ENCODE assay signal across 23 cellular contexts in the genomic region with DNA sequence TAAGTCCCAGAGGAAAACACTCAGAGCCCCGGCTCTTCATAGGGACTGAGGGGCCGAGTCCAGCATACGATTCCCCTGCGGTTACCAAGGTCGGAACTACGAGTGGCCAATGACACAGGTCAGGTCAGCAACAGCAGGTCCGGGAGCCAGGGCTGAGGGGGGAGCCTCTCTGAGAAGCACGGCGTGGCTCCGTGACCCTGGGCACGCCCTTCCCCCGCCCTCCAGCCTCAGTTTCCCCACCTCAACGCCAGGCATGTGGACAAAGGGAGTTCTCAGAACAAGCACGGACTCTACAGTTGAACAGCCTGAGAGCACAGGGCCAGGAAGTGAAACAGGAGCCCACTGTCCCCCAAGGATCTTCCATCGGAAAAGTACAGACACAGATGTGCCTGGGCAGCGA. TPM values are rescaled to one million over a fixed set of nuclear protein-coding genes. Genes with fewer than 3 reads are reported as not detected.
"Had no signal": no experiment of that assay in that cellular context is flagged by ENCODE, and none has a peak within 500 bp of the region (broad histone marks: within the 10 kb centered on the region; RNA-seq: fewer than 3 reads in every experiment).

No MANE protein-coding gene starts in this region.

- H3K27ac ChIP-seq: RWPE1, SJCRH30 had no signal

- DNase-seq: Karpas-422, KG1, MG63, NCI-H1092 treated with DMSO at 0.1 percent for 48 hours, NCI-H1436, NCI-H187, NCI-H2029, NCI-H2081 treated with DMSO at 0.1 percent for 48 hours, NCI-H226, NCI-H446, NCI-H510A, NCI-H524 treated with DMSO at 0.1 percent for 48 hours, NCI-H69, NCI-H774, PC-3, SHP77 treated with DMSO at 0.1 percent for 48 hours, SJCRH30 had no signal

- H3K4me3 ChIP-seq: MG63, SJCRH30 had no signal

- ATAC-seq: Panc1, PC-3, Right ventricle myocardium inferior, SK-N-SH treated with all-trans-retinoic acid at 6 μM for 48 hours had no signal

- H3K36me3 ChIP-seq: MG63, SJCRH30 had no signal

- H3K9me3 ChIP-seq: MG63, SJCRH30 had no signal

RNA-seq across cellular contexts. Expression of gene TPSD1, which starts 25.6 kb away (rescaled TPM):
- total RNA-seq: HT-29, OCI-LY7, PC-3, SJCRH30 had no signal

RNA-seq across cellular contexts. Expression of gene TPSAB1, which starts 41.0 kb away (rescaled TPM):
- total RNA-seq: HT-29, OCI-LY7, PC-3, SJCRH30 had no signal

RNA-seq across cellular contexts. Expression of gene TPSB2, which starts 51.5 kb away (rescaled TPM):
- total RNA-seq: HT-29, OCI-LY7, PC-3, SJCRH30 had no signal
